ENCODE assay signal across 17 cellular contexts in genomic region chr17:66509913-66510312, GRCh38.
DNase-seq lines count a peak whose midpoint lies in the region; ATAC-seq, FAIRE-seq and TF ChIP-seq lines count a peak whose summit lies in the region.
"Had no signal": no experiment of that assay in that cellular context is flagged by ENCODE, and none has a peak within 500 bp of the region (broad histone marks: within the 10 kb centered on the region; RNA-seq: fewer than 3 reads in every experiment).

No MANE protein-coding gene starts in this region.

- peak overlapping the region; percentile 23; the same call in 2 of the 3 replicates for H3K4me3 ChIP-seq in A549
- H3K4me3 ChIP-seq in CD4-positive, CD25-positive, alpha-beta regulatory T cell (ENCODE audit: low read depth, low read length) = peak overlapping the region; percentile 53
- H3K4me3 ChIP-seq: heart right ventricle, Peyer's patch, tibial artery had no signal

- 55% methylated on average over 3 of the region's 3 CpGs for WGBS in A549 (ENCODE audit: missing lambda C conversion rate)

- TF ChIP-seq POLR2A in A549 (IDR thresholded peaks at IDR 0.05; ENCODE audit: low read length) = no peak

- H3K4me1 ChIP-seq in A549 = peaks cover 72% of the 10 kb centered on the region
- peaks cover 23% of the 10 kb centered on the region for H3K4me1 ChIP-seq in CD4-positive, CD25-positive, alpha-beta regulatory T cell (ENCODE audit: control insufficient read depth, insufficient read depth, low read length, poor library complexity, severe bottlenecking)

- no peaks in the 10 kb centered on the region for H3K27me3 Mint-ChIP-seq in CD4-positive, CD25-positive, alpha-beta regulatory T cell
- H3K27me3 Mint-ChIP-seq in activated CD4-positive, alpha-beta memory T cell treated with anti-CD3 and anti-CD28 coated beads for 36 hours = no peaks in the 10 kb centered on the region

- H3K4me3 Mint-ChIP-seq in CD4-positive, CD25-positive, alpha-beta regulatory T cell = peak overlapping the region in 3 of 4 donors; percentile 17 to 66 (median 36)
- peak overlapping the region; percentile 54 for H3K4me3 Mint-ChIP-seq in activated CD4-positive, alpha-beta memory T cell treated with anti-CD3 and anti-CD28 coated beads for 36 hours
- H3K4me3 Mint-ChIP-seq: naive B cell had no signal

- no peak for TF ChIP-seq EP300 in A549 (IDR thresholded peaks at IDR 0.05)

- no peak for FAIRE-seq in A549 (lab: Jason Lieb, UNC)

- H3K27ac Mint-ChIP-seq in CD4-positive, CD25-positive, alpha-beta regulatory T cell = peak overlapping the region; percentile 80 to 92 (median 86)
- H3K27ac Mint-ChIP-seq in activated CD4-positive, alpha-beta memory T cell treated with anti-CD3 and anti-CD28 coated beads for 36 hours = peak overlapping the region; percentile 91
- H3K27ac Mint-ChIP-seq: naive B cell had no signal

- TF ChIP-seq RAD21 in A549 (conservative IDR thresholded peaks at IDR 0.05 in 1 of 2, IDR thresholded peaks at IDR 0.05 in 1 of 2) = no peak

- H3K4me2 ChIP-seq in A549 = peak overlapping the region; percentile 79

- peaks cover 0 to 1% (median 0%) of the 10 kb centered on the region in 7 donors for H3K9me3 Mint-ChIP-seq in CD4-positive, CD25-positive, alpha-beta regulatory T cell
- no peaks in the 10 kb centered on the region for H3K9me3 Mint-ChIP-seq in activated CD4-positive, alpha-beta memory T cell treated with anti-CD3 and anti-CD28 coated beads for 36 hours

- H3K4me1 Mint-ChIP-seq in CD4-positive, CD25-positive, alpha-beta regulatory T cell = peaks cover 30 to 68% (median 50%) of the 10 kb centered on the region in 4 donors
- peaks cover 82% of the 10 kb centered on the region for H3K4me1 Mint-ChIP-seq in activated CD4-positive, alpha-beta memory T cell treated with anti-CD3 and anti-CD28 coated beads for 36 hours (ENCODE audit: low read depth)
- H3K4me1 Mint-ChIP-seq: naive B cell had no signal

- H3K27me3 ChIP-seq in CD4-positive, CD25-positive, alpha-beta regulatory T cell (ENCODE audit: control insufficient read depth, insufficient read depth, low read length) = no peaks in the 10 kb centered on the region
- H3K27me3 ChIP-seq: heart right ventricle, Peyer's patch, tibial artery had no signal

- ATAC-seq in A549 = no peak
- no peak for ATAC-seq in CD4-positive, CD25-positive, alpha-beta regulatory T cell (ENCODE audit: low read depth in 2 of 2)
- no peak for ATAC-seq in HG03460 (IDR thresholded peaks at IDR 0.05; ENCODE audit: unreplicated experiment)

- no peaks in the 10 kb centered on the region for H3K36me3 ChIP-seq in CD4-positive, CD25-positive, alpha-beta regulatory T cell (ENCODE audit: control insufficient read depth, insufficient read depth, low read length)
- H3K36me3 ChIP-seq: Peyer's patch, tibial artery had no signal

- no peak for TF ChIP-seq CTCF in A549 (IDR thresholded peaks at IDR 0.05)

- peak overlapping the region; percentile 87 to 90 for H3K27ac ChIP-seq in A549
- H3K27ac ChIP-seq in CD4-positive, CD25-positive, alpha-beta regulatory T cell (ENCODE audit: insufficient read depth, low read length, poor library complexity, severe bottlenecking) = no peak overlapping the region
- peak overlapping the region; percentile 90 for H3K27ac ChIP-seq in epithelial cell of prostate
- H3K27ac ChIP-seq: tibial artery had no signal

- H3K36me3 Mint-ChIP-seq in CD4-positive, CD25-positive, alpha-beta regulatory T cell = peaks cover 13% of the 10 kb centered on the region
- H3K36me3 Mint-ChIP-seq in activated CD4-positive, alpha-beta memory T cell treated with anti-CD3 and anti-CD28 coated beads for 36 hours = peaks cover 7% of the 10 kb centered on the region
- H3K36me3 Mint-ChIP-seq: naive B cell had no signal

- POLR2A ChIA-PET in A549 (lab: Yijun Ruan, JAX) = interaction anchor here (1.4 to 3.2 kb wide), 2 partner anchors 42 to 234 kb away, joined by 4 to 17 read pairs; no protein-coding TSS in a partner anchor
- POLR2A ChIA-PET in activated CD4-positive, alpha-beta memory T cell treated with anti-CD3 and anti-CD28 coated beads for 36 hours (lab: Charles Lee) = interaction anchor here (0.6 to 2.0 kb wide), 3 partner anchors 37 to 178 kb away, joined by 3 to 10 read pairs (median 3); no protein-coding TSS in a partner anchor

- DNase-seq in A549 (ENCODE audit: low read depth in 1 of 2, low spot score in 1 of 2) (no peak), epithelial cell of prostate (ENCODE audit: low read depth, low spot score) (no peak), NCI-H1417 treated with DMSO at 0.1 percent for 48 hours (lab: John Stamatoyannopoulos, UW) (no peak), inferior parietal cortex (ENCODE audit: extremely low spot score) (no peak), HT-29 (ENCODE audit: low spot score) (no peak)
- DNase-seq in CD4-positive, CD25-positive, alpha-beta regulatory T cell = peak in 1 of 3 donors; percentile 51
- no peak for DNase-seq in activated CD4-positive, alpha-beta memory T cell treated with anti-CD3 and anti-CD28 coated beads for 36 hours
- DNase-seq: cerebellar nuclear complex, GF-D8, heart right ventricle, naive B cell, NCI-H2029 treated with DMSO at 0.1 percent for 48 hours, NCI-H526, retina, tibial artery had no signal

- CTCF ChIA-PET in A549 (lab: Yijun Ruan, JAX) = interaction anchor here (0.8 to 2.1 kb wide), 7 partner anchors 12 to 237 kb away, joined by 4 to 6 read pairs (median 4); no protein-coding TSS in a partner anchor
- CTCF ChIA-PET in activated CD4-positive, alpha-beta memory T cell treated with anti-CD3 and anti-CD28 coated beads for 36 hours (lab: Charles Lee) = interaction anchor here (1.3 to 1.9 kb wide), 3 partner anchors 12 to 43 kb away, joined by 4 to 6 read pairs (median 4); no protein-coding TSS in a partner anchor

- no peaks in the 10 kb centered on the region for H3K9me3 ChIP-seq in A549
- H3K9me3 ChIP-seq in CD4-positive, CD25-positive, alpha-beta regulatory T cell (ENCODE audit: control insufficient read depth in 2 of 2, low read length in 2 of 2) = no peaks in the 10 kb centered on the region
- H3K9me3 ChIP-seq: heart right ventricle, Peyer's patch, tibial artery had no signal

- intact Hi-C loops in activated CD4-positive, alpha-beta memory T cell treated with anti-CD3 and anti-CD28 coated beads for 36 hours (cut with micrococcal nuclease) = loop anchor here (1.0 to 5.0 kb wide), 5 partner anchors 37 to 253 kb away; no protein-coding TSS in a partner anchor

TF ChIP-seq in A549, 52 proteins besides CTCF, POLR2A, EP300 and RAD21 (continues in another document):
- TF ChIP-seq HES2 (IDR thresholded peaks at IDR 0.05) (no peak), MAFK (IDR thresholded peaks at IDR 0.05; ENCODE audit: partially characterized antibody) (no peak), CHD2 (IDR thresholded peaks at IDR 0.05; ENCODE audit: low read length, partially characterized antibody) (no peak), RNF2 (IDR thresholded peaks at IDR 0.05; ENCODE audit: borderline replicate concordance, low read depth) (no peak), HOXB5 (CRISPR knock-in tag; IDR thresholded peaks at IDR 0.05) (no peak), ATOH8 (CRISPR knock-in tag; IDR thresholded peaks at IDR 0.05; ENCODE audit: low read depth) (no peak), CBX2 (IDR thresholded peaks at IDR 0.05; ENCODE audit: borderline replicate concordance, low read depth) (no peak), ZFP36 (IDR thresholded peaks at IDR 0.05; ENCODE audit: borderline replicate concordance, partially characterized antibody) (no peak), PHF8 (IDR thresholded peaks at IDR 0.05; ENCODE audit: borderline replicate concordance, low read depth) (no peak), JUN (IDR thresholded peaks at IDR 0.05) (no peak), RCOR1 (IDR thresholded peaks at IDR 0.05; ENCODE audit: low read depth, low read length) (no peak), HOXB13 (CRISPR knock-in tag; IDR thresholded peaks at IDR 0.05; ENCODE audit: low read depth) (no peak), REST (IDR thresholded peaks at IDR 0.05) (no peak), GATA3 (IDR thresholded peaks at IDR 0.05; ENCODE audit: borderline replicate concordance) (no peak), CHD4 (IDR thresholded peaks at IDR 0.05; ENCODE audit: borderline replicate concordance) (no peak), FOSL2 (IDR thresholded peaks at IDR 0.05) (no peak), FOSL2 (CRISPR knock-in tag; IDR thresholded peaks at IDR 0.05) (no peak), SREBF2 (IDR thresholded peaks at IDR 0.05) (no peak)
